In genomic region chr12:98456583-98457573, GRCh38 we compare ENCODE assay signal across 8 cellular contexts. TPM values are rescaled to one million over a fixed set of nuclear protein-coding genes. Genes with fewer than 3 reads are reported as not detected.
A peak's percentile ranks its signal among the peaks of the same experiment; 100 is the strongest.
DNase-seq lines count a peak whose midpoint lies in the region; ATAC-seq and TF ChIP-seq lines count a peak whose summit lies in the region.

No MANE protein-coding gene starts in this region.

- peaks cover 3% of the 10 kb centered on the region for H3K27me3 Mint-ChIP-seq in neural crest cell (ENCODE audit: low read depth)

- peak overlapping the region; percentile 31 for H3K4me3 ChIP-seq in fibroblast of the aortic adventitia (ENCODE audit: low read depth, low read length)

- peak; percentile 65 for DNase-seq in activated CD8-positive, alpha-beta memory T cell treated with anti-CD3 and anti-CD28 coated beads, Interleukin-2, amount 50 U/mL, for 48 hours
- DNase-seq in fibroblast of the aortic adventitia (ENCODE audit: low read depth) (no peak), neural crest cell (ENCODE audit: low read depth, low spot score) (peak; percentile 17), NCI-H128 (lab: John Stamatoyannopoulos, UW; ENCODE audit: unreplicated experiment) (no peak), NCI-H82 treated with DMSO at 0.1 percent for 48 hours (lab: John Stamatoyannopoulos, UW; ENCODE audit: unreplicated experiment) (no peak)

- no peak for TF ChIP-seq CTCF in fibroblast of the aortic adventitia (IDR thresholded peaks at IDR 0.05; ENCODE audit: insufficient read depth, low read length)
- TF ChIP-seq CTCF in neural crest cell (conservative IDR thresholded peaks at IDR 0.05): no peak

- no peaks in the 10 kb centered on the region for H3K36me3 Mint-ChIP-seq in neural crest cell (ENCODE audit: low read depth)

- ATAC-seq in HG03354 (IDR thresholded peaks at IDR 0.05; ENCODE audit: poor library complexity, severe bottlenecking, unreplicated experiment): peak; percentile 84
- no peak for ATAC-seq in GM18520 (IDR thresholded peaks at IDR 0.05; ENCODE audit: unreplicated experiment)

- H3K36me3 ChIP-seq in ES-I3 (ENCODE audit: insufficient read depth, low read length): no peaks in the 10 kb centered on the region

- H3K9me3 ChIP-seq in ES-I3 (ENCODE audit: control insufficient read depth, insufficient read depth, low read length): no peaks in the 10 kb centered on the region

- H3K27ac Mint-ChIP-seq in neural crest cell (ENCODE audit: unreplicated experiment): peak overlapping the region; percentile 27

- H3K9ac ChIP-seq in ES-I3 (ENCODE audit: low read depth, low read length): peak overlapping the region; percentile 39; the same call in 1 of the 2 replicates

- H3K4me1 ChIP-seq in ES-I3 (ENCODE audit: insufficient read depth, low read length): peaks cover 6% of the 10 kb centered on the region

- H3K4me1 Mint-ChIP-seq in neural crest cell: peaks cover 7% of the 10 kb centered on the region

- no peak overlapping the region for H3K4me3 Mint-ChIP-seq in neural crest cell

- H3K9me3 Mint-ChIP-seq in neural crest cell: peaks cover 3% of the 10 kb centered on the region

RNA-seq across cellular contexts. Expression of gene TMPO, which starts 58.5 kb away (rescaled TPM):
- total RNA-seq in fibroblast of the aortic adventitia (ENCODE audit: low replicate concordance) (49.4 and 130 TPM in 2 replicates), neural crest cell (295 and 305 TPM in 2 replicates)

Comparison
In these comparisons a context has a peak if more than half of its experiments do, and no peak if none do; other contexts are left out.
1. DNase-seq: peak in activated CD8-positive, alpha-beta memory T cell treated with anti-CD3 and anti-CD28 coated beads, Interleukin-2, amount 50 U/mL, for 48 hours (single experiment) and neural crest cell (single experiment); none in fibroblast of the aortic adventitia (single experiment), NCI-H128 (single experiment) and NCI-H82 treated with DMSO at 0.1 percent for 48 hours (single experiment).